1 cellular context compared by ENCODE assay signal in the genomic region with DNA sequence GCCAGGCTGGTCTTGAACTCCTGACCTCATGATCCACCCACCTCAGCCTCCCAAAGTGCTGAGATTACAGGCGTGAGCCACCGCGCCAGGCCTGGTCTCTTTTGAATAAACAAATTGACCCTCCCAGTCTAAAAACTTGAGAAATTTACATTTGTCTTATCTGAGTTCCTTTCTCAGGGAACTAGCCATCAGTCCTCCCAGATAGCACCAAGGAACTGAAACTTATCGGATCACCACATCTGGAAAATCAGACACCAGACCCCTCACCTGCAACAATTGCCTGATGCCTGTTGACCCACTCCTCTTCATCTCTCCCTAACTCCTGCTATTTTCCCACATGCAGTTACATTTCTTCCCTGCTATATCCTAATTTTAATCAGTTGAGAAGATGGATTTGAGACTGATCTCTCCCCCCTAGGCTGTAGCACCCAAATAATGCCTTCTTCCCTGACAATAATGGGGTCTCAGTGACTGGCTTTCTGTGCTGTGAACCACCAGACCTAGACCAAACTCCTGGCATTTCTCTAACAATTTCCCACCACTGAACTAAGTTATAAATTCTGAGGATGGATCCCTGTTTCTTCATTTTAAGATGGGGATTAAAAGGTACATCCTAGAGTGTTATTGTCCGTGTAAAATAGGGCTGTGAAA.
TF ChIP-seq lines count a peak whose summit lies in the region.

No MANE protein-coding gene starts in this region.

TF ChIP-seq in A549, 52 proteins besides CTCF, POLR2A, EP300 and RAD21:
- no peak for TF ChIP-seq MAFK (IDR thresholded peaks at IDR 0.05; ENCODE audit: partially characterized antibody)
- no peak for TF ChIP-seq CBX8 (IDR thresholded peaks at IDR 0.05)
- TF ChIP-seq HOXB13 (CRISPR knock-in tag; IDR thresholded peaks at IDR 0.05; ENCODE audit: low read depth): no peak
- TF ChIP-seq ZC3H11A (IDR thresholded peaks at IDR 0.05): no peak
- TF ChIP-seq CHD2 (IDR thresholded peaks at IDR 0.05; ENCODE audit: low read length, partially characterized antibody): no peak
- no peak for TF ChIP-seq GATA3 (IDR thresholded peaks at IDR 0.05; ENCODE audit: borderline replicate concordance)
- no peak for TF ChIP-seq HOXB5 (CRISPR knock-in tag; IDR thresholded peaks at IDR 0.05)
- TF ChIP-seq FOSL2 (IDR thresholded peaks at IDR 0.05): no peak
- TF ChIP-seq FOSL2 (CRISPR knock-in tag; IDR thresholded peaks at IDR 0.05): no peak
- TF ChIP-seq PHF8 (IDR thresholded peaks at IDR 0.05; ENCODE audit: borderline replicate concordance, low read depth): no peak
- TF ChIP-seq RNF2 (IDR thresholded peaks at IDR 0.05; ENCODE audit: borderline replicate concordance, low read depth): no peak
- TF ChIP-seq FOSB (CRISPR knock-in tag; IDR thresholded peaks at IDR 0.05): no peak
- no peak for TF ChIP-seq ZSCAN20 (CRISPR knock-in tag; IDR thresholded peaks at IDR 0.05)
- no peak for TF ChIP-seq JUN (IDR thresholded peaks at IDR 0.05)
- TF ChIP-seq, protein P1, sequence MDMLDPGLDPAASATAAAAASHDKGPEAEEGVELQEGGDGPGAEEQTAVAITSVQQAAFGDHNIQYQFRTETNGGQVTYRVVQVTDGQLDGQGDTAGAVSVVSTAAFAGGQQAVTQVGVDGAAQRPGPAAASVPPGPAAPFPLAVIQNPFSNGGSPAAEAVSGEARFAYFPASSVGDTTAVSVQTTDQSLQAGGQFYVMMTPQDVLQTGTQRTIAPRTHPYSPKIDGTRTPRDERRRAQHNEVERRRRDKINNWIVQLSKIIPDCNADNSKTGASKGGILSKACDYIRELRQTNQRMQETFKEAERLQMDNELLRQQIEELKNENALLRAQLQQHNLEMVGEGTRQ (IDR thresholded peaks at IDR 0.05): no peak
- TF ChIP-seq EHF (CRISPR knock-in tag; IDR thresholded peaks at IDR 0.05): no peak
- no peak for TF ChIP-seq HDAC2 (IDR thresholded peaks at IDR 0.05)
- no peak for TF ChIP-seq HOXA7 (CRISPR knock-in tag; IDR thresholded peaks at IDR 0.05)
- no peak for TF ChIP-seq EHMT2 (IDR thresholded peaks at IDR 0.05; ENCODE audit: low read depth)
- no peak for TF ChIP-seq NFE2L2 (conservative IDR thresholded peaks at IDR 0.05; ENCODE audit: low read length)
